ENCODE assay signal across 17 cellular contexts in the genomic region with DNA sequence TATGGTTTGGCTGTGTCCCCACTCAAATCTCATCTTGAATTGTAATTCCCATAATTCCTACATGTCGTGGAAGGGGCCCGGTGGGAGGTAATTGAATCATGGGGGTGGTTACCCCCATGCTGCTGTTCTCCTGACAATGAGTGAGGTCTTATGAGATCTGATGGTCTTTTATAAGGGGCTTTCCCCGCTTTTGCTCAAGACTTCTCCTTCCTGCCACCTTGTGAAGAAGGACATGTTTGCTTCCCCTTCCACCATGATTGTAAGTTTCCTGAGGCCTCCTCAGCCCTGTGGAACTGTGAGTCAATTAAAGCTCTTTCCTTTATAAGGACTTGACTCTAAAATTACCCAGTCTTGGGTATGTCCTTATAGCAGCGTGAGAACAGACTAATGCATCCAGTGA. TPM values are rescaled to one million over a fixed set of nuclear protein-coding genes. Genes with fewer than 3 reads are reported as not detected.
DNase-seq lines count a peak whose midpoint lies in the region; ATAC-seq and TF ChIP-seq lines count a peak whose summit lies in the region.
"Not testable (repeated sequence)": the region's sequence is repeated elsewhere in the genome, so short reads cannot be mapped to it uniquely, and the experiment has no call there.
"Had no signal": no experiment of that assay in that cellular context is flagged by ENCODE, and none has a peak within 500 bp of the region (broad histone marks: within the 10 kb centered on the region; RNA-seq: fewer than 3 reads in every experiment).

No MANE protein-coding gene starts in this region.

- H3K4me2 ChIP-seq in neural progenitor cell, result not testable (repeated sequence)

- H3K36me3 ChIP-seq in CD8-positive, alpha-beta T cell (ENCODE audit: insufficient read depth, low read length); neural progenitor cell: not testable (repeated sequence)

- CTCF ChIA-PET in CD8-positive, alpha-beta T cell (lab: Charles Lee), result interaction anchor here (1.1 kb wide), 1 partner anchor 8 kb away, joined by 4 read pairs; no protein-coding TSS in a partner anchor

- not testable (repeated sequence) for H3K36me3 Mint-ChIP-seq in CD8-positive, alpha-beta T cell; activated naive CD4-positive, alpha-beta T cell treated with anti-CD3 and anti-CD28 coated beads, Interleukin-2, amount 50 U/mL, for 24 hours; central memory CD8-positive, alpha-beta T cell (ENCODE audit: insufficient read depth); neural progenitor cell; progenitor cell of endocrine pancreas (ENCODE audit: insufficient read depth)

- H3K27ac ChIP-seq in CD8-positive, alpha-beta T cell (ENCODE audit: low read depth, low read length); neural progenitor cell: not testable (repeated sequence)
- H3K27ac ChIP-seq in layer of hippocampus (ENCODE audit: low read depth, low read length), result peak overlapping the region; percentile 2

- H3K79me2 ChIP-seq in neural progenitor cell (ENCODE audit: low read depth), result not testable (repeated sequence)

- not testable (repeated sequence) for H3K4me3 ChIP-seq in CD8-positive, alpha-beta T cell (ENCODE audit: low read depth, low read length); neural progenitor cell

- TF ChIP-seq CTCF in CD8-positive, alpha-beta T cell (IDR thresholded peaks at IDR 0.05); neural progenitor cell (IDR thresholded peaks at IDR 0.05); progenitor cell of endocrine pancreas (IDR thresholded peaks at IDR 0.05; ENCODE audit: unreplicated experiment): not testable (repeated sequence)

- not testable (repeated sequence) for H3K9me3 Mint-ChIP-seq in CD8-positive, alpha-beta T cell; activated naive CD4-positive, alpha-beta T cell treated with anti-CD3 and anti-CD28 coated beads, Interleukin-2, amount 50 U/mL, for 24 hours; central memory CD8-positive, alpha-beta T cell; progenitor cell of endocrine pancreas (ENCODE audit: low read depth)
- peaks cover 18% of the 10 kb centered on the region for H3K9me3 Mint-ChIP-seq in neural progenitor cell

- not testable (repeated sequence) for H3K27me3 Mint-ChIP-seq in CD8-positive, alpha-beta T cell (ENCODE audit: low read depth); central memory CD8-positive, alpha-beta T cell
- H3K27me3 Mint-ChIP-seq in activated naive CD4-positive, alpha-beta T cell treated with anti-CD3 and anti-CD28 coated beads, Interleukin-2, amount 50 U/mL, for 24 hours, result peaks cover 14% of the 10 kb centered on the region
- peaks cover 16% of the 10 kb centered on the region for H3K27me3 Mint-ChIP-seq in neural progenitor cell (ENCODE audit: insufficient read depth, low read depth)
- peaks cover 22% of the 10 kb centered on the region for H3K27me3 Mint-ChIP-seq in progenitor cell of endocrine pancreas

- not testable (repeated sequence) for H3F3A ChIP-seq in neural progenitor cell (ENCODE audit: low read depth)

- H3K4me1 Mint-ChIP-seq in CD8-positive, alpha-beta T cell (ENCODE audit: low read depth); activated naive CD4-positive, alpha-beta T cell treated with anti-CD3 and anti-CD28 coated beads, Interleukin-2, amount 50 U/mL, for 24 hours; central memory CD8-positive, alpha-beta T cell; progenitor cell of endocrine pancreas (ENCODE audit: low read depth): not testable (repeated sequence)
- H3K4me1 Mint-ChIP-seq in neural progenitor cell, result peaks cover 20% of the 10 kb centered on the region

- ATAC-seq in CD8-positive, alpha-beta T cell; central memory CD8-positive, alpha-beta T cell (replicated peaks; ENCODE audit: extremely low read depth, poor library complexity, severe bottlenecking): not testable (repeated sequence)

- H3K4me3 Mint-ChIP-seq in CD8-positive, alpha-beta T cell, result peak overlapping the region; percentile 15
- not testable (repeated sequence) for H3K4me3 Mint-ChIP-seq in activated naive CD4-positive, alpha-beta T cell treated with anti-CD3 and anti-CD28 coated beads, Interleukin-2, amount 50 U/mL, for 24 hours; central memory CD8-positive, alpha-beta T cell; neural progenitor cell; progenitor cell of endocrine pancreas (ENCODE audit: low read depth)

- not testable (repeated sequence) for H3K27me3 ChIP-seq in CD8-positive, alpha-beta T cell (ENCODE audit: insufficient read depth, low read length); layer of hippocampus (ENCODE audit: control insufficient read depth, insufficient read depth, low read length); neural progenitor cell

- H4K20me1 ChIP-seq in neural progenitor cell (ENCODE audit: low read depth), result not testable (repeated sequence)

- POLR2A ChIA-PET in CD8-positive, alpha-beta T cell (lab: Charles Lee), result not testable (repeated sequence)

- H2AFZ ChIP-seq in neural progenitor cell (replicated peaks), result not testable (repeated sequence)

- peak overlapping the region; percentile 37 for H3K27ac Mint-ChIP-seq in CD8-positive, alpha-beta T cell
- peak overlapping the region; percentile 16 for H3K27ac Mint-ChIP-seq in activated naive CD4-positive, alpha-beta T cell treated with anti-CD3 and anti-CD28 coated beads, Interleukin-2, amount 50 U/mL, for 24 hours
- peak overlapping the region; percentile 52 for H3K27ac Mint-ChIP-seq in central memory CD8-positive, alpha-beta T cell (ENCODE audit: low read depth)
- peak overlapping the region; percentile 64 for H3K27ac Mint-ChIP-seq in neural progenitor cell
- H3K27ac Mint-ChIP-seq in progenitor cell of endocrine pancreas, result peak overlapping the region; percentile 8

- H3K4me1 ChIP-seq in CD8-positive, alpha-beta T cell (ENCODE audit: insufficient read depth, low read length); neural progenitor cell: not testable (repeated sequence)

- DNase-seq in CD8-positive, alpha-beta T cell; central memory CD8-positive, alpha-beta T cell (ENCODE audit: low spot score in 2 of 2); neural progenitor cell (ENCODE audit: low spot score); progenitor cell of endocrine pancreas (ENCODE audit: low spot score, unreplicated experiment): not testable (repeated sequence)

- H3K9ac ChIP-seq in neural progenitor cell, result not testable (repeated sequence)

- intact Hi-C loops in CD8-positive, alpha-beta T cell (cut with DNase I, micrococcal nuclease), result not testable (repeated sequence)

- not testable (repeated sequence) for H3K9me3 ChIP-seq in CD8-positive, alpha-beta T cell (ENCODE audit: low read length); neural progenitor cell (ENCODE audit: low read depth)

RNA-seq across cellular contexts. Expression of a gene that starts 1.8 kb away (rescaled TPM):
- total RNA-seq in CD8-positive, alpha-beta T cell, result under 1 TPM; 0.11 to 0.14 TPM
- total RNA-seq in neural progenitor cell (ENCODE audit: low replicate concordance) (not detected in 2 replicates), progenitor cell of endocrine pancreas (not detected in 2 replicates)
- total RNA-seq: B cell, Calu3, Daoy, G401, GM23338, H9, HFFc6 had no signal

RNA-seq across cellular contexts. Expression of a gene that starts 2.8 kb away (rescaled TPM):
- total RNA-seq in CD8-positive, alpha-beta T cell, result not detected
- 0.99 TPM in 1 of 2 replicates, not detected in the other for total RNA-seq in neural progenitor cell (ENCODE audit: low replicate concordance)
- total RNA-seq in progenitor cell of endocrine pancreas, result 0.22 TPM in 1 of 2 replicates, not detected in the other
- total RNA-seq: A673; B cell; Calu3; CD4-positive, alpha-beta T cell; G401; H9 had no signal

RNA-seq across cellular contexts. Expression of a gene that starts 28.9 kb away (rescaled TPM):
- not detected for total RNA-seq in CD8-positive, alpha-beta T cell
- total RNA-seq in neural progenitor cell (ENCODE audit: low replicate concordance) (not detected in 2 replicates), progenitor cell of endocrine pancreas (not detected in 2 replicates)
- total RNA-seq: A172; A673; B cell; Calu3; CD4-positive, alpha-beta T cell; Daoy; G401; GM23338; H4; H9; HFFc6 had no signal

Comparison
In these comparisons a context has a peak if more than half of its experiments do, and no peak if none do; other contexts are left out.
1. H3K27ac Mint-ChIP-seq: peak in every context shown above with its lines; median percentile 64 in neural progenitor cell; 52 in central memory CD8-positive, alpha-beta T cell; 37 in CD8-positive, alpha-beta T cell; 16 in activated naive CD4-positive, alpha-beta T cell treated with anti-CD3 and anti-CD28 coated beads, Interleukin-2, amount 50 U/mL, for 24 hours; 8 in progenitor cell of endocrine pancreas.